In genomic region chr9:38000332-38000731, GRCh38 we compare ENCODE assay signal across 2 cellular contexts.
TF ChIP-seq lines count a peak whose summit lies in the region.

No MANE protein-coding gene starts in this region.

TF ChIP-seq in IMR-90, 13 proteins besides CTCF, POLR2A, EP300 and RAD21:
- TF ChIP-seq BHLHE40 (IDR thresholded peaks at IDR 0.05; ENCODE audit: low read depth, low read length) = no peak
- no peak for TF ChIP-seq SMC3 (IDR thresholded peaks at IDR 0.05; ENCODE audit: low read depth, low read length)
- no peak for TF ChIP-seq RCOR1 (IDR thresholded peaks at IDR 0.05; ENCODE audit: insufficient replicate concordance, low read length)
- TF ChIP-seq ELK1 (IDR thresholded peaks at IDR 0.05; ENCODE audit: borderline replicate concordance, low read depth, low read length) = no peak
- TF ChIP-seq USF2 (IDR thresholded peaks at IDR 0.05; ENCODE audit: low read depth, low read length) = no peak
- no peak for TF ChIP-seq MXI1 (IDR thresholded peaks at IDR 0.05; ENCODE audit: borderline replicate concordance, low read depth, low read length)
- TF ChIP-seq CEBPB (IDR thresholded peaks at IDR 0.05; ENCODE audit: low read depth, low read length) = no peak
- TF ChIP-seq MAZ (IDR thresholded peaks at IDR 0.05; ENCODE audit: borderline replicate concordance, low read depth, low read length) = no peak
- no peak for TF ChIP-seq MAFK (IDR thresholded peaks at IDR 0.05; ENCODE audit: low read depth, low read length)
- no peak for TF ChIP-seq RFX5 (IDR thresholded peaks at IDR 0.05; ENCODE audit: low read depth, low read length)
- TF ChIP-seq NFE2L2 (IDR thresholded peaks at IDR 0.05; ENCODE audit: low read depth, low read length) = no peak

TF ChIP-seq in GM12878, 131 proteins besides CTCF, POLR2A, EP300 and RAD21:
- TF ChIP-seq CBX3 (IDR thresholded peaks at IDR 0.05; ENCODE audit: borderline replicate concordance, low read depth) = no peak
- TF ChIP-seq POLR2AphosphoS2 (IDR thresholded peaks at IDR 0.05; ENCODE audit: low read depth, low read length) = no peak
- no peak for TF ChIP-seq SIX5 (IDR thresholded peaks at IDR 0.05; ENCODE audit: low read depth, low read length, severe bottlenecking)
- no peak for TF ChIP-seq MYB (IDR thresholded peaks at IDR 0.05; ENCODE audit: borderline replicate concordance, low read depth, low read length)
- no peak for TF ChIP-seq SREBF1 (IDR thresholded peaks at IDR 0.05; ENCODE audit: low read length)
- no peak for TF ChIP-seq ZBED1 (IDR thresholded peaks at IDR 0.05; ENCODE audit: borderline replicate concordance)
- no peak for TF ChIP-seq SUPT20H (IDR thresholded peaks at IDR 0.05; ENCODE audit: borderline replicate concordance, control insufficient read depth, low read depth, low read length)
TF ChIP-seq in GM12878: peak in this region for 0.
